In genomic region chr19:13122275-13122878, GRCh38 we compare ENCODE assay signal across 14 cellular contexts. TPM values are rescaled to one million over a fixed set of nuclear protein-coding genes. Genes with fewer than 3 reads are reported as not detected.
DNase-seq lines count a peak whose midpoint lies in the region; ATAC-seq and TF ChIP-seq lines count a peak whose summit lies in the region.
"Had no signal": no experiment of that assay in that cellular context is flagged by ENCODE, and none has a peak within 500 bp of the region (broad histone marks: within the 10 kb centered on the region; RNA-seq: fewer than 3 reads in every experiment).

No MANE protein-coding gene starts in this region.

- H3K27ac Mint-ChIP-seq in Caco-2 (ENCODE audit: unreplicated experiment) (peak overlapping the region; percentile 46), progenitor cell of endocrine pancreas (peak overlapping the region; percentile 65)
- H3K27ac Mint-ChIP-seq in effector memory CD8-positive, alpha-beta T cell, result peak overlapping the region; percentile 82 to 90

- H3K36me3 ChIP-seq in Caco-2 (ENCODE audit: control insufficient read depth, insufficient read depth, low read length), result peaks cover 3% of the 10 kb centered on the region
- H3K36me3 ChIP-seq in NT2/D1 (ENCODE audit: insufficient read depth, insufficient read length, low read length), result peaks cover 72% of the 10 kb centered on the region
- H3K36me3 ChIP-seq in BE2C, result peaks cover 26% of the 10 kb centered on the region

- ATAC-seq in effector memory CD8-positive, alpha-beta T cell (replicated peaks), result peak; percentile 40
- ATAC-seq: HCT116, sciatic nerve had no signal

- BruUV-seq in Caco-2 (replicated peaks; lab: Mats Ljungman, UMichigan), result no TSS peak

- no peak for DNase-seq in Caco-2
- no peak for DNase-seq in NT2/D1 (ENCODE audit: low read depth, low spot score)
- peak in 2 of 3 experiments; percentile 22 to 36 for DNase-seq in effector memory CD8-positive, alpha-beta T cell
- DNase-seq in progenitor cell of endocrine pancreas (ENCODE audit: low spot score, unreplicated experiment), result no peak
- no peak for DNase-seq in SW480 (ENCODE audit: low spot score)
- DNase-seq in BE2C, result no peak
- DNase-seq in AML-193 (lab: John Stamatoyannopoulos, UW), result no peak
- DNase-seq: Calu3, naive B cell, SK-N-SH, substantia nigra had no signal

- H3K9me3 Mint-ChIP-seq in Caco-2 (ENCODE audit: unreplicated experiment) (no peaks in the 10 kb centered on the region), progenitor cell of endocrine pancreas (ENCODE audit: low read depth) (no peaks in the 10 kb centered on the region)
- H3K9me3 Mint-ChIP-seq in effector memory CD8-positive, alpha-beta T cell, result no peaks in the 10 kb centered on the region
- H3K9me3 Mint-ChIP-seq: naive B cell had no signal

- H3K4me3 Mint-ChIP-seq in Caco-2 (ENCODE audit: unreplicated experiment) (no peak overlapping the region), progenitor cell of endocrine pancreas (ENCODE audit: low read depth) (peak overlapping the region; percentile 16)
- H3K4me3 Mint-ChIP-seq in effector memory CD8-positive, alpha-beta T cell, result peak overlapping the region; percentile 52 to 77

- H3K9ac ChIP-seq in NT2/D1 (ENCODE audit: insufficient read length, low read depth), result peak overlapping the region; percentile 37
- H3K9ac ChIP-seq: SK-N-SH had no signal

- H3K4me1 Mint-ChIP-seq in Caco-2 (ENCODE audit: low read depth, unreplicated experiment), result no peaks in the 10 kb centered on the region
- peaks cover 46 to 48% of the 10 kb centered on the region in 2 donors for H3K4me1 Mint-ChIP-seq in effector memory CD8-positive, alpha-beta T cell (ENCODE audit: low read depth in 2 of 2)
- H3K4me1 Mint-ChIP-seq in progenitor cell of endocrine pancreas (ENCODE audit: low read depth), result peaks cover 12% of the 10 kb centered on the region

- H3K27me3 Mint-ChIP-seq in Caco-2 (ENCODE audit: insufficient read depth, unreplicated experiment), result no peaks in the 10 kb centered on the region
- no peaks in the 10 kb centered on the region for H3K27me3 Mint-ChIP-seq in effector memory CD8-positive, alpha-beta T cell
- H3K27me3 Mint-ChIP-seq in progenitor cell of endocrine pancreas, result no peaks in the 10 kb centered on the region
- H3K27me3 Mint-ChIP-seq: naive B cell had no signal

- H3K4me3 ChIP-seq in Caco-2 (ENCODE audit: low read depth, low read length), result no peak overlapping the region
- no peak overlapping the region for H3K4me3 ChIP-seq in NT2/D1 (ENCODE audit: insufficient read length, low read depth)
- no peak overlapping the region for H3K4me3 ChIP-seq in BE2C (ENCODE audit: low read depth, low read length)

- CTCF ChIA-PET in Caco-2 (lab: Charles Lee), result no interaction called here

- H3K27me3 ChIP-seq in Caco-2 (replicated peaks; ENCODE audit: control insufficient read depth, insufficient read depth, low read length) (no peaks in the 10 kb centered on the region), NT2/D1 (ENCODE audit: insufficient read depth, insufficient read length) (no peaks in the 10 kb centered on the region), BE2C (no peaks in the 10 kb centered on the region)

- no peaks in the 10 kb centered on the region for H3K4me1 ChIP-seq in Caco-2
- H3K4me1 ChIP-seq in NT2/D1 (ENCODE audit: insufficient read depth, insufficient read length), result peaks cover 37% of the 10 kb centered on the region
- H3K4me1 ChIP-seq in BE2C, result no peaks in the 10 kb centered on the region

- H3K9me3 ChIP-seq in Caco-2 (no peaks in the 10 kb centered on the region), NT2/D1 (ENCODE audit: insufficient read depth, low read length) (no peaks in the 10 kb centered on the region), BE2C (no peaks in the 10 kb centered on the region)
- H3K9me3 ChIP-seq: SK-N-SH had no signal

- intact Hi-C loops in Caco-2 (cut with micrococcal nuclease; ENCODE audit: unreplicated experiment), result no loop called here

- POLR2A ChIA-PET in Caco-2 (lab: Charles Lee), result no interaction called here

- peaks cover 36% of the 10 kb centered on the region for H3K36me3 Mint-ChIP-seq in Caco-2 (ENCODE audit: insufficient read depth, unreplicated experiment)
- peaks cover 30% of the 10 kb centered on the region for H3K36me3 Mint-ChIP-seq in effector memory CD8-positive, alpha-beta T cell (ENCODE audit: insufficient read depth)
- H3K36me3 Mint-ChIP-seq in progenitor cell of endocrine pancreas (ENCODE audit: insufficient read depth), result peaks cover 2% of the 10 kb centered on the region
- H3K36me3 Mint-ChIP-seq: naive B cell had no signal

- no peak for TF ChIP-seq CTCF in Caco-2 (IDR thresholded peaks at IDR 0.05; ENCODE audit: insufficient read depth in 1 of 2, low read depth in 1 of 2, low read length in 1 of 2, severe bottlenecking in 1 of 2, unreplicated experiment in 1 of 2)
- TF ChIP-seq CTCF in progenitor cell of endocrine pancreas (IDR thresholded peaks at IDR 0.05; ENCODE audit: unreplicated experiment), result no peak
- no peak for TF ChIP-seq CTCF in BE2C (IDR thresholded peaks at IDR 0.05; ENCODE audit: low read depth, low read length)

RNA-seq across cellular contexts. Expression of gene NACC1, which starts 4.3 kb away (rescaled TPM):
- 89.6 and 92.7 TPM in 2 replicates for total RNA-seq in Caco-2 (2022)
- 92.3 and 103 TPM in 2 replicates for total RNA-seq in progenitor cell of endocrine pancreas
- 97.8 TPM for polyA plus RNA-seq in BE2C (2012; ENCODE audit: insufficient read depth, insufficient read length, low read depth)

RNA-seq across cellular contexts. Expression of gene TRMT1, which starts 5.8 kb away (rescaled TPM):
- total RNA-seq in Caco-2 (2022), result 42.6 and 46.4 TPM in 2 replicates
- 51.5 and 52.4 TPM in 2 replicates for total RNA-seq in progenitor cell of endocrine pancreas
- 98.5 TPM for polyA plus RNA-seq in BE2C (2012; ENCODE audit: insufficient read depth, insufficient read length, low read depth)

RNA-seq across cellular contexts. Expression of gene LYL1, which starts 19.7 kb away (rescaled TPM):
- total RNA-seq in Caco-2 (2022), result 0.35 and 0.59 TPM in 2 replicates
- total RNA-seq in progenitor cell of endocrine pancreas, result 0.47 and 0.50 TPM in 2 replicates
- 75.7 TPM for polyA plus RNA-seq in BE2C (2012; ENCODE audit: insufficient read depth, insufficient read length, low read depth)
- total RNA-seq: Calu3, MCF 10A had no signal

RNA-seq across cellular contexts. Expression of gene STX10, which starts 27.8 kb away (rescaled TPM):
- total RNA-seq in Caco-2 (2022) (19.3 and 26.4 TPM in 2 replicates), progenitor cell of endocrine pancreas (49.2 and 55.9 TPM in 2 replicates)
- 274 TPM for polyA plus RNA-seq in BE2C (2012; ENCODE audit: insufficient read depth, insufficient read length, low read depth)

RNA-seq across cellular contexts. Expression of gene IER2, which starts 27.8 kb away (rescaled TPM):
- total RNA-seq in Caco-2 (2022) (72.0 and 72.4 TPM in 2 replicates), progenitor cell of endocrine pancreas (88.4 and 93.4 TPM in 2 replicates)
- 291 TPM for polyA plus RNA-seq in BE2C (2012; ENCODE audit: insufficient read depth, insufficient read length, low read depth)

Comparison
In these comparisons a context has a peak if more than half of its experiments do, and no peak if none do; other contexts are left out.
1. DNase-seq: peak in effector memory CD8-positive, alpha-beta T cell (2 of 3); none in Caco-2 (0 of 2), NT2/D1 (single experiment), progenitor cell of endocrine pancreas (single experiment), SW480 (single experiment), BE2C (single experiment) and AML-193 (0 of 2).
2. Peak in every context shown above with its lines, with median percentiles within 50 percentile points of each other: H3K27ac Mint-ChIP-seq.